ENCODE assay signal across 17 cellular contexts in the genomic region with DNA sequence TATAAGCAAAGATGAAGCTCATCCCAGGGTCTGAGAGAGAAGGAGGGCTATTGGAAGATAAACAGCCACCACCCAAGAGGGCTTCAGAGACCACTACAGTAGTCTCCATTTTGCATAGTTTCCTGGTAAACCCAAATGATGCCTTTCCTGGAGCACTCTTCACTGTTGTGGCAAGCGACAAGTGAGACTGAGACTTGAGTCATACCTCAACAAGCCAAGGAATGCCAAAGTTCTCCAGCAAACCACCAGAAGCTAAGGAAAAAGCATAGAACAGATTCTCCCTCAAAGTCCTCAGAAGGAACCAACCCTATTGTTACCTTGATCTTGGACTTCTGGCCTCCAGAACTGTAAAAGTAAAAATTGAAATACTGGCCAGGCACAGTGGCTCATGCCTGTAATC.
"Had no signal": no experiment of that assay in that cellular context is flagged by ENCODE, and none has a peak within 500 bp of the region (broad histone marks: within the 10 kb centered on the region; RNA-seq: fewer than 3 reads in every experiment).

No MANE protein-coding gene starts in this region.

- H3K9me3 ChIP-seq: heart left ventricle, lower lobe of right lung, psoas muscle, right lobe of liver, transverse colon had no signal

- H3K36me3 ChIP-seq: heart left ventricle, lower lobe of right lung, right lobe of liver, transverse colon had no signal

- H3K4me1 ChIP-seq: psoas muscle had no signal

- H3K4me3 ChIP-seq: heart left ventricle, lower lobe of right lung, psoas muscle, right lobe of liver, transverse colon had no signal

- DNase-seq: activated B cell treated with CpG ODN at 0.5 μM for 24 hours; activated CD4-positive, alpha-beta T cell treated with anti-CD3 and anti-CD28 coated beads, Interleukin-2, amount 10 ng/mL, durations not matched to agents 24 days and 14 days; activated CD8-positive, alpha-beta memory T cell treated with anti-CD3 and anti-CD28 coated beads, Interleukin-2, amount 50 U/mL, for 4 hours; activated CD8-positive, alpha-beta T cell treated with anti-CD3 and anti-CD28 coated beads, Interleukin-2, amount 10 ng/mL, durations not matched to agents 7 days and 5 days; activated gamma-delta T cell; activated T-cell treated with anti-CD3 and anti-CD28 coated beads, Interleukin-2, amount 50 U/mL, for 72 hours; cortex of kidney; effector CD4-positive, alpha-beta T cell; heart left ventricle; immature natural killer cell; left cardiac atrium; lower lobe of right lung; nephron progenitor cell; psoas muscle; right lobe of liver; stimulated activated naive CD8-positive, alpha-beta T cell treated with anti-CD3 and anti-CD28 coated beads, Interleukin-15, Interleukin-2, amounts not matched to agents 100 U/mL and 50 U/mL, for 24 hours; transverse colon had no signal

- H3K27ac ChIP-seq: heart left ventricle, lower lobe of right lung, psoas muscle, right lobe of liver, transverse colon had no signal
